ENCODE assay signal across 8 cellular contexts in the genomic region with DNA sequence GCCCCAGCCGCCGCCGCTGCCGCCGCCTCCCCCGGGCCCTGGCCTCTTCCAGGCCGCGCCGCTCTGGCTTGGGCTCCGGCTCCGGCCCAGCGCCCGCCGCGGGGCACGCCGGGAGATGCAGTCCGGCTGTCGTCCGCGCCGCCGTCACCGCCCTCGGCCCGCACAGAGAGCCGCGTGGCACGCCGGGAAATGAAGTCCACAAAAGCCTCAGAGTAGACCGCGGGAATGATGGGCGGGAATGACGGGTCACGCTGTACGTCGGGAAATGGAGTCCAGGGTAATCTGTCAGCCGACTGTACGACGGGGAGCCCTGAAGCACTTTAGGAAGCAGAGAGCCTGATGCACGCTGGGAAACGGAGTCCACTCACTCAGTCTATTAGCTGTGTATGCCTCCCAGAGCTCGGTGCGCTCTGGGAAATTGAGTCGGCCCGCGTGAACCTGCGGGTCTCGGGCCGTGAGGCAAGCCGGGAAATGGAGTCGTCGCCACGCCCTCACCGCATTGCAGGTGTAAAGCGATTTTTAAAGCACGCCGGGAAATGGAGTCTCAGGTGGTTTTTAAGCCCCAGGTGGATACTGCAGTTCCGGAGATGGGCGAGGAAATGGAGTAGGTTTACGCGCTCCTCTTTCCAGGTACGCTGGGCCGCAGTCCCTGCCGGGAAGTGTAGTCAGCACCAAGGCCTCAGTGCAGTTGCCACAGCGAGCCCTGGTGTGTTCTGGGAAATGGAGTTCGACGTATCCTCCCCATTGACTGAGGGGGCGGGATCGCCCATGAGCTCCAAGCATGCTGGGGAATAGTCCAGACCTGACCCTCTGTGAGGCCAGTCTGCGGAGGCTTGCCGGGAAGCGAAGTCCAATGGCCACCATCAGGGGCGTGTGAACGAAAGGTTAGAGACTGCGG. TPM values are rescaled to one million over a fixed set of nuclear protein-coding genes. Genes with fewer than 3 reads are reported as not detected.
DNase-seq lines count a peak whose midpoint lies in the region; ATAC-seq and TF ChIP-seq lines count a peak whose summit lies in the region.

A gene (minus strand): TSS at position 91 of the 898 bp plus-strand sequence. CDS start 137 bp downstream, outside the sequence.

- CTCF ChIA-PET in BJ (lab: Yijun Ruan, JAX): interaction anchor here (0.6 to 6.2 kb wide), 14 partner anchors 8 to 161 kb away, joined by 3 to 135 read pairs (median 7); a partner anchor contains a TSS

- TF ChIP-seq CTCF in BJ (IDR thresholded peaks at IDR 0.05; ENCODE audit: insufficient read depth, low read depth, low read length): no peak
- TF ChIP-seq CTCF in colonic mucosa (IDR thresholded peaks at IDR 0.05): no peak

- peak within 1 kb of the TSS; percentile 84 to 93 for H3K9ac ChIP-seq in colonic mucosa (ENCODE audit: low read depth in 2 of 2, low read length in 2 of 2)

- DNase-seq in BJ (ENCODE audit: low read depth) (peak; percentile 98), NCI-H526 treated with DMSO at 0.1 percent for 48 hours (lab: John Stamatoyannopoulos, UW) (peak; percentile 100), colonic mucosa (peak; percentile 99), kidney tubule cell (ENCODE audit: low spot score) (peak; percentile 99)
- DNase-seq in activated CD4-positive, alpha-beta T cell treated with anti-CD3 and anti-CD28 coated beads, Interleukin-2, amount 10 ng/mL, durations not matched to agents 24 days and 14 days: peak; percentile 99
- DNase-seq in stimulated activated CD4-positive, alpha-beta T cell treated with anti-CD3 and anti-CD28 coated beads, Interleukin-1b, Interleukin-23, amount 100 ng/mL, for 24 hours (ENCODE audit: low read depth in 4 of 4, low spot score in 1 of 4): peak; percentile 82 to 93 (median 90)

- H3K4me3 ChIP-seq in BJ (ENCODE audit: low read depth, low read length): peak within 1 kb of the TSS; percentile 73
- H3K4me3 ChIP-seq in colonic mucosa: peak within 1 kb of the TSS; percentile 88

- intact Hi-C loops in activated CD4-positive, alpha-beta T cell treated with anti-CD3 and anti-CD28 coated beads, Interleukin-2, amount 10 ng/mL, durations not matched to agents 24 days and 14 days (cut with micrococcal nuclease): loop anchor here (1.0 to 2.0 kb wide), 5 partner anchors 22 to 120 kb away; a partner anchor contains a TSS
- intact Hi-C loops in colonic mucosa (cut with DNase I): no loop called here

- peak within 1 kb of the TSS; percentile 90 for H3K4me3 Mint-ChIP-seq in activated CD4-positive, alpha-beta T cell treated with anti-CD3 and anti-CD28 coated beads, Interleukin-2, amount 10 ng/mL, durations not matched to agents 24 days and 14 days

- peaks cover 9% of the 10 kb centered on the region for H3K36me3 ChIP-seq in BJ (ENCODE audit: control insufficient read depth, insufficient read depth, low read length)
- H3K36me3 ChIP-seq in colonic mucosa: no peaks in the 10 kb centered on the region

- peak within 1 kb of the TSS; percentile 93 for H3K27ac Mint-ChIP-seq in activated CD4-positive, alpha-beta T cell treated with anti-CD3 and anti-CD28 coated beads, Interleukin-2, amount 10 ng/mL, durations not matched to agents 24 days and 14 days

- H3K9me3 Mint-ChIP-seq in activated CD4-positive, alpha-beta T cell treated with anti-CD3 and anti-CD28 coated beads, Interleukin-2, amount 10 ng/mL, durations not matched to agents 24 days and 14 days: no peaks in the 10 kb centered on the region

- POLR2A ChIA-PET in BJ (lab: Charles Lee): interaction anchor here (0.5 to 1.0 kb wide), 9 partner anchors 8 to 1761 kb away, joined by 3 to 8 read pairs (median 3); no protein-coding TSS in a partner anchor

- H3K27ac ChIP-seq in colonic mucosa: peak within 1 kb of the TSS; percentile 94

- H3K36me3 Mint-ChIP-seq in activated CD4-positive, alpha-beta T cell treated with anti-CD3 and anti-CD28 coated beads, Interleukin-2, amount 10 ng/mL, durations not matched to agents 24 days and 14 days (ENCODE audit: low read depth): peaks cover 16% of the 10 kb centered on the region

- H3K27me3 ChIP-seq in BJ (ENCODE audit: control insufficient read depth, insufficient read depth, low read length): no peaks in the 10 kb centered on the region
- H3K27me3 ChIP-seq in colonic mucosa: no peaks in the 10 kb centered on the region

- peaks cover 37% of the 10 kb centered on the region for H3K4me1 Mint-ChIP-seq in activated CD4-positive, alpha-beta T cell treated with anti-CD3 and anti-CD28 coated beads, Interleukin-2, amount 10 ng/mL, durations not matched to agents 24 days and 14 days

- peaks cover 12% of the 10 kb centered on the region for H3K4me1 ChIP-seq in colonic mucosa

- no peaks in the 10 kb centered on the region for H3K27me3 Mint-ChIP-seq in activated CD4-positive, alpha-beta T cell treated with anti-CD3 and anti-CD28 coated beads, Interleukin-2, amount 10 ng/mL, durations not matched to agents 24 days and 14 days

- peak; percentile 71 for ATAC-seq in GM19324 (IDR thresholded peaks at IDR 0.05; ENCODE audit: low FRiP score, unreplicated experiment)
- peak; percentile 41 for ATAC-seq in HG03469 (IDR thresholded peaks at IDR 0.05; ENCODE audit: unreplicated experiment)

- H3K9me3 ChIP-seq in colonic mucosa: no peaks in the 10 kb centered on the region

RNA-seq across cellular contexts. Expression of the gene that starts here (rescaled TPM):
- 27.7 and 36.1 TPM in 2 replicates for polyA plus RNA-seq in BJ (2011; rRNA removed)
- polyA minus RNA-seq in BJ (2011; rRNA and poly(A)+ RNA removed): 21.9 and 22.7 TPM in 2 replicates
- total RNA-seq in activated CD4-positive, alpha-beta T cell treated with anti-CD3 and anti-CD28 coated beads, Interleukin-2, amount 10 ng/mL, durations not matched to agents 24 days and 14 days: 50.7 and 52.6 TPM in 2 replicates
- 10 to 100 TPM; 47.8 to 51.8 TPM for total RNA-seq in colonic mucosa

Comparison
In these comparisons a context has a peak if more than half of its experiments do, and no peak if none do; other contexts are left out.
1. Peak in every context shown above with its lines: DNase-seq, ATAC-seq, H3K4me3 ChIP-seq and H3K27ac ChIP-seq.